ENCODE assay signal across 8 cellular contexts in the genomic region with DNA sequence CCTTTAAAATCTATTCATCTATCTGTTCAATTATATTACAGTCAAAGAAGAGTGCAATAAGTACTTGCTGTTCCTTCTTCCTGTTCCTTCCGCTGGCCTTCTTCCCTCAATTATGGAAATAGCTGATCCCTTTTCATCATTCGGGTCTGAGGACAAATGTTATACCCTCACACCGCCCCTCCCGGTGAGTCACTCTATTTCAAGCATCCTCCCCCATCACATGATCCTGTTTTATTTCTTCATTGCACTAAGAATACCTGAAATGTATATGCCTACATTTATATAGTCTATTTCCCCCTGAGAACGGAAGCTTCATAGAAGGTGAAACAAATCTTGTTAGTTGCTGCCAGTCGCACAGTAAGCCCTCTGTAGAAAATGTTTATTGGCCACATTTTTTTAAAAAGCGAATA. TPM values are rescaled to one million over a fixed set of nuclear protein-coding genes. Genes with fewer than 3 reads are reported as not detected.
DNase-seq lines count a peak whose midpoint lies in the region; ATAC-seq and TF ChIP-seq lines count a peak whose summit lies in the region.

No MANE protein-coding gene starts in this region.

- H4K20me1 ChIP-seq in neural progenitor cell (ENCODE audit: low read depth): peaks cover 53% of the 10 kb centered on the region

- peaks cover 10% of the 10 kb centered on the region for H3K27me3 Mint-ChIP-seq in neural progenitor cell (ENCODE audit: insufficient read depth, low read depth)
- no peaks in the 10 kb centered on the region for H3K27me3 Mint-ChIP-seq in stimulated activated naive B cell treated with anti-CD40 and anti-IgM and Interleukin-4, amounts not matched to agents 10 μg/mL and 1 μg/mL and 100 μg/mL, for 72 hours

- peaks cover 9% of the 10 kb centered on the region for H3K36me3 Mint-ChIP-seq in neural progenitor cell
- H3K36me3 Mint-ChIP-seq in stimulated activated naive B cell treated with anti-CD40 and anti-IgM and Interleukin-4, amounts not matched to agents 10 μg/mL and 1 μg/mL and 100 μg/mL, for 72 hours: peaks cover 14 to 19% of the 10 kb centered on the region in 2 donors

- H3K4me1 ChIP-seq in HAP-1: peaks cover 56% of the 10 kb centered on the region
- peaks cover 69% of the 10 kb centered on the region for H3K4me1 ChIP-seq in neural progenitor cell

- H3K79me2 ChIP-seq in neural progenitor cell (ENCODE audit: low read depth): peaks cover 100% of the 10 kb centered on the region

- H3K4me1 Mint-ChIP-seq in neural progenitor cell: peaks cover 12% of the 10 kb centered on the region
- peaks cover 12 to 26% of the 10 kb centered on the region in 2 donors for H3K4me1 Mint-ChIP-seq in stimulated activated naive B cell treated with anti-CD40 and anti-IgM and Interleukin-4, amounts not matched to agents 10 μg/mL and 1 μg/mL and 100 μg/mL, for 72 hours

- H3K27ac ChIP-seq in neural progenitor cell: no peak overlapping the region

- peak overlapping the region; percentile 73 for H3K4me3 ChIP-seq in HAP-1
- peak overlapping the region; percentile 91 for H3K4me3 ChIP-seq in neural progenitor cell

- TF ChIP-seq CTCF in neural progenitor cell (IDR thresholded peaks at IDR 0.05): peak; percentile 4

- in situ Hi-C loops in HAP-1 (cut with MboI; ENCODE audit: low sequenced_read_pairs): loop anchor here (25.0 kb wide), 1 partner anchor 279 kb away; a partner anchor contains a TSS

- H3K27me3 ChIP-seq in HAP-1 (ENCODE audit: low read depth): no peaks in the 10 kb centered on the region
- no peaks in the 10 kb centered on the region for H3K27me3 ChIP-seq in neural progenitor cell

- H3K9ac ChIP-seq in neural progenitor cell: peak overlapping the region; percentile 74

- no peaks in the 10 kb centered on the region for H3K36me3 ChIP-seq in HAP-1 (replicated peaks)
- no peaks in the 10 kb centered on the region for H3K36me3 ChIP-seq in neural progenitor cell

- no peak for ATAC-seq in stimulated activated naive B cell treated with anti-CD40 and anti-IgM and Interleukin-4, amounts not matched to agents 10 μg/mL and 1 μg/mL and 100 μg/mL, for 72 hours (replicated peaks)
- no peak for ATAC-seq in GM18502 (IDR thresholded peaks at IDR 0.05; ENCODE audit: poor library complexity, unreplicated experiment)

- H2AFZ ChIP-seq in neural progenitor cell (replicated peaks): no peak overlapping the region

- H3K4me3 Mint-ChIP-seq in neural progenitor cell: no peak overlapping the region
- no peak overlapping the region for H3K4me3 Mint-ChIP-seq in stimulated activated naive B cell treated with anti-CD40 and anti-IgM and Interleukin-4, amounts not matched to agents 10 μg/mL and 1 μg/mL and 100 μg/mL, for 72 hours

- no peak overlapping the region for H3K27ac Mint-ChIP-seq in neural progenitor cell
- H3K27ac Mint-ChIP-seq in stimulated activated naive B cell treated with anti-CD40 and anti-IgM and Interleukin-4, amounts not matched to agents 10 μg/mL and 1 μg/mL and 100 μg/mL, for 72 hours: no peak overlapping the region

- DNase-seq in AML-193 (lab: John Stamatoyannopoulos, UW) (peak; percentile 13 to 27), HAP-1 (ENCODE audit: low spot score in 2 of 2) (peak; percentile 69 to 70), SHP77 treated with DMSO at 0.1 percent for 48 hours (lab: John Stamatoyannopoulos, UW) (peak; percentile 6), dedifferentiated amniotic fluid mesenchymal stem cell (ENCODE audit: extremely low spot score) (peak; percentile 55), neural progenitor cell (ENCODE audit: low spot score) (peak; percentile 36), midbrain (lab: John Stamatoyannopoulos, UW) (no peak)
- DNase-seq in stimulated activated naive B cell treated with anti-CD40 and anti-IgM and Interleukin-4, amounts not matched to agents 10 μg/mL and 1 μg/mL and 100 μg/mL, for 72 hours: no peak

- no peaks in the 10 kb centered on the region for H3K9me3 ChIP-seq in HAP-1
- H3K9me3 ChIP-seq in neural progenitor cell (ENCODE audit: low read depth): no peaks in the 10 kb centered on the region

- peaks cover 29% of the 10 kb centered on the region for H3F3A ChIP-seq in neural progenitor cell (ENCODE audit: low read depth)

- peaks cover 2% of the 10 kb centered on the region for H3K9me3 Mint-ChIP-seq in neural progenitor cell
- H3K9me3 Mint-ChIP-seq in stimulated activated naive B cell treated with anti-CD40 and anti-IgM and Interleukin-4, amounts not matched to agents 10 μg/mL and 1 μg/mL and 100 μg/mL, for 72 hours: no peaks in the 10 kb centered on the region

- peak overlapping the region; percentile 99 for H3K4me2 ChIP-seq in neural progenitor cell

RNA-seq across cellular contexts. Expression of a gene that starts 2.5 kb away (rescaled TPM):
- total RNA-seq in neural progenitor cell (ENCODE audit: low replicate concordance): 103 and 142 TPM in 2 replicates

Comparison
In these comparisons a context has a peak if more than half of its experiments do, and no peak if none do; other contexts are left out.
1. DNase-seq: peak in AML-193 (2 of 2), HAP-1 (2 of 2), SHP77 treated with DMSO at 0.1 percent for 48 hours (single experiment), dedifferentiated amniotic fluid mesenchymal stem cell (single experiment) and neural progenitor cell (single experiment); none in midbrain (single experiment) and stimulated activated naive B cell treated with anti-CD40 and anti-IgM and Interleukin-4, amounts not matched to agents 10 μg/mL and 1 μg/mL and 100 μg/mL, for 72 hours (single experiment).